Comparison of ENCODE assay signal across 37 cellular contexts in the genomic region with DNA sequence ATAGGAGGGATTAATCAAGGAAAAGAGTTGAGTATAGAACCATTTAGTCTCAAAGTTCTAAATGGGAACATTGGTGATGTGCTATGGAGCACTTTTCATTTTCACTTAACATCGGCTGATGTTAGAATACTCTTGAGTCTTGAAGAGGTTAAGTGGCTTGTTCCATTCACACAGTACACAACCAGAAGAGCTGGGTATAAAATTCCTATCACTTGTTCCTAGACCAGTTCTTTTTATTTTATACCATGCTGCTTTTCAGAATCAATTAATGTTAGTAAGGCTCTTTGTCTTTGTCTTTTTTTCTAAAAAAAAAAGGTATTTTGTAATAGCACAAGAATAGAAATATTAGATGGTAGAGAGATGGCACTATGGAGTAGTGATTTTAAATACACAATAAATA. TPM values are rescaled to one million over a fixed set of nuclear protein-coding genes. Genes with fewer than 3 reads are reported as not detected.
"Had no signal": no experiment of that assay in that cellular context is flagged by ENCODE, and none has a peak within 500 bp of the region (broad histone marks: within the 10 kb centered on the region; RNA-seq: fewer than 3 reads in every experiment).

No MANE protein-coding gene starts in this region.

- DNase-seq: activated B cell treated with CpG ODN at 0.5 μM for 24 hours; activated CD4-positive, alpha-beta memory T cell treated with anti-CD3 and anti-CD28 coated beads for 36 hours; activated CD4-positive, alpha-beta T cell treated with anti-CD3 and anti-CD28 coated beads for 4 hours; activated CD4-positive, alpha-beta T cell treated with anti-CD3 and anti-CD28 coated beads, Interleukin-2, amount 10 ng/mL, durations not matched to agents 24 days and 14 days; activated CD4-positive, alpha-beta T cell treated with anti-CD3 and anti-CD28 coated beads, Interleukin-2, amount 50 U/mL, for 1 hour; activated CD4-positive, alpha-beta T cell treated with anti-CD3 and anti-CD28 coated beads, Interleukin-2, amount 50 U/mL, for 4 hours; activated CD4-positive, CD25-positive, alpha-beta regulatory T cell treated with anti-CD3 and anti-CD28 coated beads, Interleukin-2, amount 50 U/mL, for 72 hours; activated CD8-positive, alpha-beta memory T cell treated with anti-CD3 and anti-CD28 coated beads, Interleukin-2, amount 50 U/mL, for 4 hours; activated CD8-positive, alpha-beta T cell treated with anti-CD3 and anti-CD28 coated beads for 36 hours; activated effector memory CD4-positive, alpha-beta T cell treated with anti-CD3 and anti-CD28 coated beads, Interleukin-2, amount 50 U/mL, for 16 hours; activated gamma-delta T cell treated with Interleukin-2 at 50 U/mL for 16 hours; activated naive CD4-positive, alpha-beta T cell; activated naive CD4-positive, alpha-beta T cell treated with anti-CD3 and anti-CD28 coated beads for 36 hours; activated naive CD4-positive, alpha-beta T cell treated with anti-CD3 and anti-CD28 coated beads, Interleukin-2, amount 50 U/mL, for 16 hours; activated naive CD8-positive, alpha-beta T cell treated with anti-CD3 and anti-CD28 coated beads for 36 hours; activated T-cell treated with anti-CD3 and anti-CD28 coated beads for 4 hours; activated T-cell treated with anti-CD3 and anti-CD28 coated beads, Interleukin-2, amount 50 U/mL, for 1 hour; activated T-cell treated with anti-CD3 and anti-CD28 coated beads, Interleukin-2, amount 50 U/mL, for 4 hours; activated T-cell treated with anti-CD3 and anti-CD28 coated beads, Interleukin-2, amount 50 U/mL, for 72 hours; adrenal gland; amniotic stem cell; aorta; body of pancreas; brain microvascular endothelial cell; central memory CD4-positive, alpha-beta T cell; T-helper 2 cell; T-helper 9 cell had no signal

- H3K4me1 ChIP-seq: adrenal gland, breast epithelium had no signal

- H3K9me3 ChIP-seq: adrenal gland, body of pancreas, breast epithelium had no signal

- H3K27me3 ChIP-seq: adrenal gland, body of pancreas, brain microvascular endothelial cell, breast epithelium had no signal

- FAIRE-seq: astrocyte, TTC549 had no signal

- H3K4me3 ChIP-seq: adrenal gland, body of pancreas, breast epithelium had no signal

- H3K27ac ChIP-seq: adrenal gland, body of pancreas, brain microvascular endothelial cell, breast epithelium, VCaP had no signal

- H3K36me3 ChIP-seq: adrenal gland, brain microvascular endothelial cell, breast epithelium had no signal

- ATAC-seq: activated CD8-positive, alpha-beta T cell treated with anti-CD3 and anti-CD28 coated beads for 36 hours; activated naive CD4-positive, alpha-beta T cell treated with anti-CD3 and anti-CD28 coated beads, Interleukin-2, amount 50 U/mL, for 72 hours; activated T-cell treated with anti-CD3 and anti-CD28 coated beads, Interleukin-2, amount 50 U/mL, for 4 hours; activated T-cell treated with anti-CD3 and anti-CD28 coated beads, Interleukin-2, amount 50 U/mL, for 72 hours; activated T-helper 17 cell treated with anti-CD3 and anti-CD28 coated beads, Interleukin-2, amount 50 U/mL, for 72 hours; body of pancreas had no signal

RNA-seq across cellular contexts. Expression of gene KRTAP1-1, which starts 1.7 kb away (rescaled TPM):
- total RNA-seq: activated B cell treated with CpG ODN at 0.5 μM for 24 hours; activated CD4-positive, alpha-beta memory T cell treated with anti-CD3 and anti-CD28 coated beads for 36 hours; activated CD4-positive, alpha-beta T cell treated with anti-CD3 and anti-CD28 coated beads, Interleukin-2, amount 10 ng/mL, durations not matched to agents 24 days and 14 days; activated CD8-positive, alpha-beta memory T cell treated with anti-CD3 and anti-CD28 coated beads for 36 hours; activated CD8-positive, alpha-beta T cell treated with anti-CD3 and anti-CD28 coated beads for 36 hours; activated naive CD4-positive, alpha-beta T cell treated with anti-CD3 and anti-CD28 coated beads for 36 hours; activated naive CD4-positive, alpha-beta T cell treated with anti-CD3 and anti-CD28 coated beads, Interleukin-2, amount 50 U/mL, for 72 hours; activated naive CD8-positive, alpha-beta T cell treated with anti-CD3 and anti-CD28 coated beads for 36 hours; activated T-cell treated with anti-CD3 and anti-CD28 coated beads, Interleukin-2, amount 50 U/mL, for 4 hours; activated T-cell treated with anti-CD3 and anti-CD28 coated beads, Interleukin-2, amount 50 U/mL, for 72 hours; activated T-helper 1 cell treated with anti-CD3 and anti-CD28 coated beads, Interleukin-12 subunit alpha, Interleukin-12 subunit beta, Interleukin-2, Interleukin-4 antibody, amounts not matched to agents 30 ng/mL and 10 ng/mL and 1 ng/mL, durations not matched to agents 14 hours and 24 hours and 36 hours; activated T-helper 17 cell treated with anti-CD3 and anti-CD28 coated beads, Interleukin-2, amount 50 U/mL, for 72 hours; adrenal gland; aorta; astrocyte; body of pancreas; breast epithelium; cardiac septum; cerebellum had no signal
- polyA plus RNA-seq: adrenal gland, aorta had no signal

RNA-seq across cellular contexts. Expression of gene KRTAP2-1, which starts 4.2 kb away (rescaled TPM):
- total RNA-seq: activated B cell treated with CpG ODN at 0.5 μM for 24 hours; activated CD4-positive, alpha-beta memory T cell treated with anti-CD3 and anti-CD28 coated beads for 36 hours; activated CD4-positive, alpha-beta T cell treated with anti-CD3 and anti-CD28 coated beads, Interleukin-2, amount 10 ng/mL, durations not matched to agents 24 days and 14 days; activated CD8-positive, alpha-beta memory T cell treated with anti-CD3 and anti-CD28 coated beads for 36 hours; activated CD8-positive, alpha-beta T cell treated with anti-CD3 and anti-CD28 coated beads for 36 hours; activated naive CD4-positive, alpha-beta T cell treated with anti-CD3 and anti-CD28 coated beads for 36 hours; activated naive CD4-positive, alpha-beta T cell treated with anti-CD3 and anti-CD28 coated beads, Interleukin-2, amount 50 U/mL, for 72 hours; activated naive CD8-positive, alpha-beta T cell treated with anti-CD3 and anti-CD28 coated beads for 36 hours; activated T-cell treated with anti-CD3 and anti-CD28 coated beads, Interleukin-2, amount 50 U/mL, for 4 hours; activated T-cell treated with anti-CD3 and anti-CD28 coated beads, Interleukin-2, amount 50 U/mL, for 72 hours; activated T-helper 1 cell treated with anti-CD3 and anti-CD28 coated beads, Interleukin-12 subunit alpha, Interleukin-12 subunit beta, Interleukin-2, Interleukin-4 antibody, amounts not matched to agents 30 ng/mL and 10 ng/mL and 1 ng/mL, durations not matched to agents 14 hours and 24 hours and 36 hours; activated T-helper 17 cell treated with anti-CD3 and anti-CD28 coated beads, Interleukin-2, amount 50 U/mL, for 72 hours; adrenal gland; aorta; astrocyte; body of pancreas; breast epithelium; cardiac septum; cerebellum had no signal
- polyA plus RNA-seq: adrenal gland, aorta had no signal

RNA-seq across cellular contexts. Expression of gene KRTAP1-3, which starts 8.3 kb away (rescaled TPM):
- total RNA-seq: activated B cell treated with CpG ODN at 0.5 μM for 24 hours; activated CD4-positive, alpha-beta memory T cell treated with anti-CD3 and anti-CD28 coated beads for 36 hours; activated CD4-positive, alpha-beta T cell treated with anti-CD3 and anti-CD28 coated beads, Interleukin-2, amount 10 ng/mL, durations not matched to agents 24 days and 14 days; activated CD8-positive, alpha-beta memory T cell treated with anti-CD3 and anti-CD28 coated beads for 36 hours; activated CD8-positive, alpha-beta T cell treated with anti-CD3 and anti-CD28 coated beads for 36 hours; activated naive CD4-positive, alpha-beta T cell treated with anti-CD3 and anti-CD28 coated beads for 36 hours; activated naive CD4-positive, alpha-beta T cell treated with anti-CD3 and anti-CD28 coated beads, Interleukin-2, amount 50 U/mL, for 72 hours; activated naive CD8-positive, alpha-beta T cell treated with anti-CD3 and anti-CD28 coated beads for 36 hours; activated T-cell treated with anti-CD3 and anti-CD28 coated beads, Interleukin-2, amount 50 U/mL, for 4 hours; activated T-cell treated with anti-CD3 and anti-CD28 coated beads, Interleukin-2, amount 50 U/mL, for 72 hours; activated T-helper 1 cell treated with anti-CD3 and anti-CD28 coated beads, Interleukin-12 subunit alpha, Interleukin-12 subunit beta, Interleukin-2, Interleukin-4 antibody, amounts not matched to agents 30 ng/mL and 10 ng/mL and 1 ng/mL, durations not matched to agents 14 hours and 24 hours and 36 hours; activated T-helper 17 cell treated with anti-CD3 and anti-CD28 coated beads, Interleukin-2, amount 50 U/mL, for 72 hours; adrenal gland; aorta; astrocyte; body of pancreas; breast epithelium; cardiac septum; cerebellum had no signal
- polyA plus RNA-seq: adrenal gland, aorta had no signal

RNA-seq across cellular contexts. Expression of gene KRTAP2-2, which starts 12.1 kb away (rescaled TPM):
- total RNA-seq: activated B cell treated with CpG ODN at 0.5 μM for 24 hours; activated CD4-positive, alpha-beta memory T cell treated with anti-CD3 and anti-CD28 coated beads for 36 hours; activated CD4-positive, alpha-beta T cell treated with anti-CD3 and anti-CD28 coated beads, Interleukin-2, amount 10 ng/mL, durations not matched to agents 24 days and 14 days; activated CD8-positive, alpha-beta memory T cell treated with anti-CD3 and anti-CD28 coated beads for 36 hours; activated CD8-positive, alpha-beta T cell treated with anti-CD3 and anti-CD28 coated beads for 36 hours; activated naive CD4-positive, alpha-beta T cell treated with anti-CD3 and anti-CD28 coated beads for 36 hours; activated naive CD4-positive, alpha-beta T cell treated with anti-CD3 and anti-CD28 coated beads, Interleukin-2, amount 50 U/mL, for 72 hours; activated naive CD8-positive, alpha-beta T cell treated with anti-CD3 and anti-CD28 coated beads for 36 hours; activated T-cell treated with anti-CD3 and anti-CD28 coated beads, Interleukin-2, amount 50 U/mL, for 4 hours; activated T-cell treated with anti-CD3 and anti-CD28 coated beads, Interleukin-2, amount 50 U/mL, for 72 hours; activated T-helper 1 cell treated with anti-CD3 and anti-CD28 coated beads, Interleukin-12 subunit alpha, Interleukin-12 subunit beta, Interleukin-2, Interleukin-4 antibody, amounts not matched to agents 30 ng/mL and 10 ng/mL and 1 ng/mL, durations not matched to agents 14 hours and 24 hours and 36 hours; activated T-helper 17 cell treated with anti-CD3 and anti-CD28 coated beads, Interleukin-2, amount 50 U/mL, for 72 hours; adrenal gland; aorta; astrocyte; body of pancreas; breast epithelium; cardiac septum; cerebellum had no signal
- polyA plus RNA-seq: adrenal gland, aorta had no signal

RNA-seq across cellular contexts. Expression of gene KRTAP1-4, which starts 13.0 kb away (rescaled TPM):
- total RNA-seq: activated B cell treated with CpG ODN at 0.5 μM for 24 hours; activated CD4-positive, alpha-beta memory T cell treated with anti-CD3 and anti-CD28 coated beads for 36 hours; activated CD4-positive, alpha-beta T cell treated with anti-CD3 and anti-CD28 coated beads, Interleukin-2, amount 10 ng/mL, durations not matched to agents 24 days and 14 days; activated CD8-positive, alpha-beta memory T cell treated with anti-CD3 and anti-CD28 coated beads for 36 hours; activated CD8-positive, alpha-beta T cell treated with anti-CD3 and anti-CD28 coated beads for 36 hours; activated naive CD4-positive, alpha-beta T cell treated with anti-CD3 and anti-CD28 coated beads for 36 hours; activated naive CD4-positive, alpha-beta T cell treated with anti-CD3 and anti-CD28 coated beads, Interleukin-2, amount 50 U/mL, for 72 hours; activated naive CD8-positive, alpha-beta T cell treated with anti-CD3 and anti-CD28 coated beads for 36 hours; activated T-cell treated with anti-CD3 and anti-CD28 coated beads, Interleukin-2, amount 50 U/mL, for 4 hours; activated T-cell treated with anti-CD3 and anti-CD28 coated beads, Interleukin-2, amount 50 U/mL, for 72 hours; activated T-helper 1 cell treated with anti-CD3 and anti-CD28 coated beads, Interleukin-12 subunit alpha, Interleukin-12 subunit beta, Interleukin-2, Interleukin-4 antibody, amounts not matched to agents 30 ng/mL and 10 ng/mL and 1 ng/mL, durations not matched to agents 14 hours and 24 hours and 36 hours; activated T-helper 17 cell treated with anti-CD3 and anti-CD28 coated beads, Interleukin-2, amount 50 U/mL, for 72 hours; adrenal gland; aorta; astrocyte; body of pancreas; breast epithelium; cardiac septum; cerebellum had no signal
- polyA plus RNA-seq: adrenal gland, aorta had no signal
